24 cellular contexts compared by ENCODE assay signal in the genomic region with DNA sequence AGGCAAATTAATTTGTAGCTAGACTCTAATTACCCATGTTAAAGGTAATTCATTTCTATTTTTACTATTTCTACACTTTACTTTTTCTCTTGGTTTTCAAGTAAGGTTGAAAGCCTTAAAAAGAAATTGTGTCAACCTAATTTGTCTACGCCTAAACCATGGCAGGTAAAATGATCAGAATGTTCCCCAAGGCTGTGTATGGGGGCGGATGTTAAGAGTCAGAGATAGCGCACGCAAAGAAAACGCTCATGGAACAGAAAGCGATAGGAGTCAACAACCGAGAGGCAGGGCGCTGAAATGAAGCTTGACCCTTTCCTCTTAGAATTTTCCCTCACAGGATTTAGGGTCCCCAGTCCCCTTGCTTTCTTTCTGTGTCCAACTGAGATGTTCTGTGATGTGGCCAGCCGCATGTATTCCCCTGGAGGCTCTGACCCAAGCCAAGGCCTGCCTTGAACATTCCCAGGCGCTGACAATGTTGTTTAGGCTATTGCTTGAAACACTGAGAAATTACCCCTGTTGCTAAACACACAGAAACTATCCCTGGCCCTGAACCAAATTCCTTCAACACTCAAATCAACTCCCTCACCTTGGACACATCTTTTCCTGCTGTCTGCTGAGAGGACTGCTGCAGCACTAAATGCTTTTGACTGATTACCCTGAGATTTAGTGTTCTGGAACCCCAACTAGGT. TPM values are rescaled to one million over a fixed set of nuclear protein-coding genes. Genes with fewer than 3 reads are reported as not detected.
DNase-seq lines count a peak whose midpoint lies in the region; ATAC-seq and TF ChIP-seq lines count a peak whose summit lies in the region.
"Had no signal": no experiment of that assay in that cellular context is flagged by ENCODE, and none has a peak within 500 bp of the region (broad histone marks: within the 10 kb centered on the region; RNA-seq: fewer than 3 reads in every experiment).

No MANE protein-coding gene starts in this region.

- peak overlapping the region; percentile 37 for H3K27ac Mint-ChIP-seq in activated naive CD4-positive, alpha-beta T cell treated with anti-CD3 and anti-CD28 coated beads, Interleukin-2, amount 10 ng/mL, durations not matched to agents 7 days and 5 days
- H3K27ac Mint-ChIP-seq in T-helper 17 cell, result peak overlapping the region; percentile 85
- H3K27ac Mint-ChIP-seq: dendritic cell treated with granulocyte-macrophage colony-stimulating factor and Interleukin-4, amounts not matched to agents 40 ng/mL and 50 ng/mL, for 4 days had no signal

- H3K36me3 ChIP-seq in thyroid gland, result peaks cover 58 to 60% of the 10 kb centered on the region in 2 donors
- H3K36me3 ChIP-seq: breast epithelium had no signal

- no peaks in the 10 kb centered on the region for H3K27me3 Mint-ChIP-seq in activated naive CD4-positive, alpha-beta T cell treated with anti-CD3 and anti-CD28 coated beads, Interleukin-2, amount 10 ng/mL, durations not matched to agents 7 days and 5 days
- H3K27me3 Mint-ChIP-seq in T-helper 17 cell, result no peaks in the 10 kb centered on the region
- H3K27me3 Mint-ChIP-seq: dendritic cell treated with granulocyte-macrophage colony-stimulating factor and Interleukin-4, amounts not matched to agents 40 ng/mL and 50 ng/mL, for 4 days; IgD-negative memory B cell; naive thymus-derived CD8-positive, alpha-beta T cell had no signal

- H3K4me3 ChIP-seq in thyroid gland (replicated peaks in 1 of 3), result no peak overlapping the region
- H3K4me3 ChIP-seq: adrenal gland; BLaER1 treated with 17β-estradiol and CSF1 and Interleukin-3, amounts not matched to agents 10 nM and 100 nM; breast epithelium; HAP-1; smooth muscle cell; vagina had no signal

- intact Hi-C loops in thyroid gland (cut with DNase I), result no loop called here

- H3K4me1 ChIP-seq in thyroid gland, result no peaks in the 10 kb centered on the region
- H3K4me1 ChIP-seq: breast epithelium, HAP-1, vagina had no signal

- H3K4me1 Mint-ChIP-seq in activated naive CD4-positive, alpha-beta T cell treated with anti-CD3 and anti-CD28 coated beads, Interleukin-2, amount 10 ng/mL, durations not matched to agents 7 days and 5 days, result no peaks in the 10 kb centered on the region
- H3K4me1 Mint-ChIP-seq in T-helper 17 cell, result peaks cover 20% of the 10 kb centered on the region

- no peak for DNase-seq in activated naive CD4-positive, alpha-beta T cell treated with anti-CD3 and anti-CD28 coated beads, Interleukin-2, amount 10 ng/mL, durations not matched to agents 7 days and 5 days
- no peak for DNase-seq in activated naive CD4-positive, alpha-beta T cell treated with Interleukin-2 at 50 U/mL for 16 hours
- DNase-seq in T-helper 17 cell, result no peak
- peak; percentile 23 for DNase-seq in fibroblast of gingiva (ENCODE audit: low read depth)
- DNase-seq in putamen (ENCODE audit: low spot score), result peak; percentile 78
- DNase-seq in thyroid gland, result no peak
- no peak for DNase-seq in DMS153 (lab: John Stamatoyannopoulos, UW)
- DNase-seq: naive thymus-derived CD8-positive, alpha-beta T cell; NCI-H1105 treated with DMSO at 0.1 percent for 48 hours; NCI-H2029 treated with DMSO at 0.1 percent for 48 hours; NCI-H2227 treated with DMSO at 0.1 percent for 48 hours; NCI-H774; retina; T-helper 1 cell had no signal

- ATAC-seq in T-helper 17 cell (no peak), GM18861 (IDR thresholded peaks at IDR 0.05; ENCODE audit: unreplicated experiment) (no peak)
- ATAC-seq: activated CD4-positive, CD25-positive, alpha-beta regulatory T cell treated with anti-CD3 and anti-CD28 coated beads, Interleukin-2, amount 50 U/mL, for 24 hours; naive thymus-derived CD8-positive, alpha-beta T cell had no signal

- peaks cover 56% of the 10 kb centered on the region for H3K36me3 Mint-ChIP-seq in activated naive CD4-positive, alpha-beta T cell treated with anti-CD3 and anti-CD28 coated beads, Interleukin-2, amount 10 ng/mL, durations not matched to agents 7 days and 5 days
- peaks cover 2% of the 10 kb centered on the region for H3K36me3 Mint-ChIP-seq in T-helper 17 cell (ENCODE audit: low read depth)

- no peak overlapping the region for H3K27ac ChIP-seq in thyroid gland
- H3K27ac ChIP-seq: adrenal gland; BLaER1 treated with 17β-estradiol and CSF1 and Interleukin-3, amounts not matched to agents 10 nM and 100 nM; vagina had no signal

- CTCF ChIA-PET in activated naive CD4-positive, alpha-beta T cell treated with anti-CD3 and anti-CD28 coated beads, Interleukin-2, amount 10 ng/mL, durations not matched to agents 7 days and 5 days (lab: Charles Lee), result interaction anchor here (1.4 kb wide), 1 partner anchor 12 kb away, joined by 3 read pairs; no protein-coding TSS in a partner anchor

- no peaks in the 10 kb centered on the region for H3K9me3 Mint-ChIP-seq in activated naive CD4-positive, alpha-beta T cell treated with anti-CD3 and anti-CD28 coated beads, Interleukin-2, amount 10 ng/mL, durations not matched to agents 7 days and 5 days
- H3K9me3 Mint-ChIP-seq: dendritic cell treated with granulocyte-macrophage colony-stimulating factor and Interleukin-4, amounts not matched to agents 40 ng/mL and 50 ng/mL, for 4 days; IgD-negative memory B cell; naive thymus-derived CD8-positive, alpha-beta T cell had no signal

- TF ChIP-seq POLR2A in thyroid gland (IDR thresholded peaks at IDR 0.05), result no peak

- H3K9me3 ChIP-seq in T-helper 17 cell (ENCODE audit: control insufficient read depth, low read length, poor library complexity, severe bottlenecking) (no peaks in the 10 kb centered on the region), thyroid gland (no peaks in the 10 kb centered on the region)
- H3K9me3 ChIP-seq: adrenal gland; BLaER1 treated with 17β-estradiol and CSF1 and Interleukin-3, amounts not matched to agents 10 nM and 100 nM; breast epithelium; HAP-1; vagina had no signal

- H3K27me3 ChIP-seq in thyroid gland, result no peaks in the 10 kb centered on the region
- H3K27me3 ChIP-seq: adrenal gland; BLaER1 treated with 17β-estradiol and CSF1 and Interleukin-3, amounts not matched to agents 10 nM and 100 nM; breast epithelium; vagina had no signal

- no peak for TF ChIP-seq CTCF in thyroid gland (IDR thresholded peaks at IDR 0.05)

- H3K4me3 Mint-ChIP-seq in activated naive CD4-positive, alpha-beta T cell treated with anti-CD3 and anti-CD28 coated beads, Interleukin-2, amount 10 ng/mL, durations not matched to agents 7 days and 5 days, result no peak overlapping the region
- no peak overlapping the region for H3K4me3 Mint-ChIP-seq in T-helper 17 cell
- H3K4me3 Mint-ChIP-seq: dendritic cell treated with granulocyte-macrophage colony-stimulating factor and Interleukin-4, amounts not matched to agents 40 ng/mL and 50 ng/mL, for 4 days; naive thymus-derived CD8-positive, alpha-beta T cell had no signal

- 96% methylated on average over 10 of the region's 10 CpGs for WGBS in thyroid gland, 2 donors

RNA-seq across cellular contexts. Expression of a gene that starts 10.9 kb away (rescaled TPM):
- total RNA-seq in T-helper 17 cell, result 10 to 100 TPM; 88.0 to 98.7 TPM
- 100 to 1,000 TPM; 227 to 320 (median 275) TPM for total RNA-seq in thyroid gland

RNA-seq across cellular contexts. Expression of a gene that starts 12.0 kb away (rescaled TPM):
- 10 to 100 TPM; 14.0 to 14.4 TPM for total RNA-seq in T-helper 17 cell
- 10 to 100 TPM; 16.4 to 23.0 (median 19.1) TPM for total RNA-seq in thyroid gland

RNA-seq across cellular contexts. Expression of a gene that starts 42.3 kb away (rescaled TPM):
- total RNA-seq in T-helper 17 cell (10 to 100 TPM; 48.2 to 49.5 TPM), thyroid gland (100 to 1,000 TPM in 1 of 4 donors, 10 to 100 TPM in 3; 53.6 to 105 (median 82.9) TPM)

Comparison
In these comparisons a context has a peak if more than half of its experiments do, and no peak if none do; other contexts are left out.
1. DNase-seq: peak in fibroblast of gingiva (single experiment) and putamen (single experiment); none in activated naive CD4-positive, alpha-beta T cell treated with anti-CD3 and anti-CD28 coated beads, Interleukin-2, amount 10 ng/mL, durations not matched to agents 7 days and 5 days (single experiment), activated naive CD4-positive, alpha-beta T cell treated with Interleukin-2 at 50 U/mL for 16 hours (single experiment), T-helper 17 cell (0 of 3), thyroid gland (0 of 2) and DMS153 (single experiment).